Comparison of ENCODE assay signal across 17 cellular contexts in genomic region chr9:128940946-128941755, GRCh38. TPM values are rescaled to one million over a fixed set of nuclear protein-coding genes. Genes with fewer than 3 reads are reported as not detected.
DNase-seq lines count a peak whose midpoint lies in the region; ATAC-seq and TF ChIP-seq lines count a peak whose summit lies in the region.
"Had no signal": no experiment of that assay in that cellular context is flagged by ENCODE, and none has a peak within 500 bp of the region (broad histone marks: within the 10 kb centered on the region; RNA-seq: fewer than 3 reads in every experiment).

No MANE protein-coding gene starts in this region.

- no peak overlapping the region for H2BK12ac ChIP-seq in neuronal stem cell (ENCODE audit: low read length)

- H4K91ac ChIP-seq in neuronal stem cell (ENCODE audit: low read depth, low read length, poor library complexity): no peak overlapping the region

- no peak overlapping the region for H3K9ac ChIP-seq in neuronal stem cell (ENCODE audit: low read depth, low read length, poor library complexity)

- no peak for TF ChIP-seq CTCF in heart left ventricle (IDR thresholded peaks at IDR 0.05)
- TF ChIP-seq CTCF in uterus (IDR thresholded peaks at IDR 0.05): no peak

- H3K4me1 ChIP-seq in heart left ventricle (peaks cover 0 to 50% (median 25%) of the 10 kb centered on the region in 12 donors), neuronal stem cell (ENCODE audit: control insufficient read depth in 2 of 2, insufficient read depth in 1 of 2, low read depth in 1 of 2, low read length in 2 of 2) (peaks cover 0 to 8% of the 10 kb centered on the region in 2 donors), uterus (peaks cover 0 to under 1% of the 10 kb centered on the region in 2 donors)

- H2AK5ac ChIP-seq in neuronal stem cell (ENCODE audit: low read depth, low read length): no peak overlapping the region

- ATAC-seq in heart left ventricle (no peak), left cardiac atrium (no peak)
- ATAC-seq: HCT116 had no signal

- peaks cover 6% of the 10 kb centered on the region for H3K79me1 ChIP-seq in neuronal stem cell (ENCODE audit: low read depth, low read length)

- peak overlapping the region; percentile 9 for H4K8ac ChIP-seq in neuronal stem cell (ENCODE audit: low read depth, low read length)

- no peak overlapping the region for H3K14ac ChIP-seq in neuronal stem cell (ENCODE audit: low read length)

- intact Hi-C loops in heart left ventricle (cut with DNase I) (no loop called here), left cardiac atrium (cut with DNase I) (no loop called here), uterus (cut with DNase I; ENCODE audit: low total_unique reads) (no loop called here)

- H3K4me3 ChIP-seq in heart left ventricle: no peak overlapping the region
- no peak overlapping the region for H3K4me3 ChIP-seq in neuronal stem cell (ENCODE audit: low read length in 2 of 2)
- no peak overlapping the region for H3K4me3 ChIP-seq in uterus
- H3K4me3 ChIP-seq: dorsolateral prefrontal cortex, PC-9 had no signal

- H3K18ac ChIP-seq in neuronal stem cell (ENCODE audit: low read length): no peak overlapping the region

- H3K27me3 ChIP-seq in heart left ventricle (no peaks in the 10 kb centered on the region), neuronal stem cell (ENCODE audit: control insufficient read depth in 3 of 3, insufficient read depth in 3 of 3, low read depth in 1 of 3, low read length in 3 of 3) (no peaks in the 10 kb centered on the region), uterus (no peaks in the 10 kb centered on the region)
- H3K27me3 ChIP-seq: dorsolateral prefrontal cortex had no signal

- TF ChIP-seq POLR2A in heart left ventricle (IDR thresholded peaks at IDR 0.05): no peak
- no peak for TF ChIP-seq POLR2A in uterus (IDR thresholded peaks at IDR 0.05)

- no peak overlapping the region for H2BK15ac ChIP-seq in neuronal stem cell (ENCODE audit: low read length)

- H3K36me3 ChIP-seq in heart left ventricle (peaks cover 0 to 26% (median 5%) of the 10 kb centered on the region in 9 donors), neuronal stem cell (replicated peaks in 1 of 2; ENCODE audit: control insufficient read depth in 2 of 2, insufficient read depth in 2 of 2, low read length in 2 of 2) (peaks cover 8 to 10% of the 10 kb centered on the region in 2 donors), uterus (no peaks in the 10 kb centered on the region)

- H3K9me3 ChIP-seq in heart left ventricle (no peaks in the 10 kb centered on the region), neuronal stem cell (replicated peaks in 1 of 2; ENCODE audit: control insufficient read depth in 2 of 2, insufficient read depth in 1 of 2, low read depth in 1 of 2, low read length in 2 of 2) (no peaks in the 10 kb centered on the region), uterus (no peaks in the 10 kb centered on the region)

- WGBS in heart left ventricle, 4 donors: 79 to 86% (median 81%) methylated on average over 12 of the region's 12 CpGs
- no CpG with 5 or more reads among the region's 12 CpGs for WGBS in neuronal stem cell (ENCODE audit: extremely low coverage in 2 of 2, insufficient read length in 2 of 2, insufficient replicate concordance in 1 of 2), 2 donors

- H2BK5ac ChIP-seq in neuronal stem cell (ENCODE audit: low read length): no peak overlapping the region

- no peak overlapping the region for H3K23ac ChIP-seq in neuronal stem cell (ENCODE audit: low read depth, low read length, poor library complexity)

- no peak overlapping the region for H3K4me2 ChIP-seq in neuronal stem cell (ENCODE audit: insufficient read depth, low read length, poor library complexity, severe bottlenecking)
- H3K4me2 ChIP-seq: PC-9 had no signal

- DNase-seq in heart left ventricle (no peak), left cardiac atrium (no peak), neuronal stem cell (ENCODE audit: low spot score) (no peak), uterus (peak in 1 of 2 donors; percentile 11), amniotic stem cell (lab: John Stamatoyannopoulos, UW) (no peak)
- DNase-seq in activated CD4-positive, alpha-beta T cell treated with anti-CD3 and anti-CD28 coated beads for 48 hours: no peak
- DNase-seq: activated CD4-positive, alpha-beta T cell treated with anti-CD3 and anti-CD28 coated beads, Interleukin-2, amount 10 ng/mL, durations not matched to agents 7 days and 5 days; activated naive CD4-positive, alpha-beta T cell treated with anti-CD3 and anti-CD28 coated beads, Interleukin-2, amount 10 ng/mL, durations not matched to agents 7 days and 5 days; DMS53; dorsolateral prefrontal cortex; erythroblast; NCI-H748 treated with DMSO at 0.1 percent for 48 hours; occipital lobe; PC-9; stimulated activated CD4-positive, alpha-beta T cell treated with anti-CD3 and anti-CD28 coated beads, Interleukin-4, amount 100 ng/mL, for 4 hours had no signal

- H2BK120ac ChIP-seq in neuronal stem cell (ENCODE audit: low read depth, low read length): no peak overlapping the region

- peak overlapping the region; percentile 38 for H2AFZ ChIP-seq in neuronal stem cell (ENCODE audit: low read length)
- H2AFZ ChIP-seq: PC-9 had no signal

- no peak overlapping the region for H3K4ac ChIP-seq in neuronal stem cell (ENCODE audit: low read length)

- H3K27ac ChIP-seq in heart left ventricle (peak overlapping the region in 10 of 12 donors; percentile 24 to 65 (median 48)), neuronal stem cell (replicated peaks; ENCODE audit: low read length) (no peak overlapping the region), uterus (peak overlapping the region; percentile 13 to 72)
- H3K27ac ChIP-seq: PC-9 had no signal

RNA-seq across cellular contexts. Expression of gene DOLK, which starts 6.3 kb away (rescaled TPM):
- total RNA-seq in heart left ventricle: 10 to 100 TPM in 6 of 9 donors, 1 to 10 TPM in 3; 8.2 to 14.8 (median 10.6) TPM
- 10 to 100 TPM in 1 of 2 donors, 1 to 10 TPM in 1; 7.8 to 15.6 TPM for polyA plus RNA-seq in heart left ventricle
- total RNA-seq in left cardiac atrium: 10 to 100 TPM in 1 of 2 donors, 1 to 10 TPM in 1; 9.3 to 11.3 TPM
- 10.1 TPM for polyA plus RNA-seq in neuronal stem cell (2013, experiment 1 of 2)
- 9.7 TPM for polyA plus RNA-seq in neuronal stem cell (2013, experiment 2 of 2)
- total RNA-seq in uterus: 10 to 100 TPM in 3 of 4 donors, 1 to 10 TPM in 1; 10.0 to 22.3 (median 13.6) TPM

RNA-seq across cellular contexts. Expression of gene NUP188, which starts 6.3 kb away (rescaled TPM):
- total RNA-seq in heart left ventricle: 10 to 100 TPM; 15.1 to 30.4 (median 22.6) TPM
- polyA plus RNA-seq in heart left ventricle: 10 to 100 TPM; 10.6 to 35.1 TPM
- 10 to 100 TPM; 14.8 to 30.0 TPM for total RNA-seq in left cardiac atrium
- 25.1 TPM for polyA plus RNA-seq in neuronal stem cell (2013, experiment 1 of 2)
- 24.6 TPM for polyA plus RNA-seq in neuronal stem cell (2013, experiment 2 of 2)
- 10 to 100 TPM; 21.5 to 75.4 (median 36.9) TPM for total RNA-seq in uterus

RNA-seq across cellular contexts. Expression of gene PHYHD1, which starts 20.4 kb away (rescaled TPM):
- total RNA-seq in heart left ventricle (10 to 100 TPM; 14.0 to 49.0 (median 27.3) TPM), left cardiac atrium (10 to 100 TPM; 21.4 to 28.2 TPM), uterus (10 to 100 TPM; 23.2 to 30.8 (median 27.2) TPM)
- polyA plus RNA-seq in heart left ventricle: 10 to 100 TPM; 24.2 to 41.5 TPM
- 13.0 TPM for polyA plus RNA-seq in neuronal stem cell (2013, experiment 1 of 2)
- polyA plus RNA-seq in neuronal stem cell (2013, experiment 2 of 2): 12.5 TPM
- polyA plus RNA-seq: CD14-positive monocyte had no signal

RNA-seq across cellular contexts. Expression of gene LRRC8A, which starts 59.2 kb away (rescaled TPM):
- total RNA-seq in heart left ventricle: 10 to 100 TPM; 16.2 to 76.4 (median 28.8) TPM
- polyA plus RNA-seq in heart left ventricle: 10 to 100 TPM; 15.8 to 62.3 TPM
- 10 to 100 TPM; 23.7 to 47.8 TPM for total RNA-seq in left cardiac atrium
- 28.5 TPM for polyA plus RNA-seq in neuronal stem cell (2013, experiment 1 of 2)
- 29.6 TPM for polyA plus RNA-seq in neuronal stem cell (2013, experiment 2 of 2)
- 10 to 100 TPM; 23.5 to 58.7 (median 30.8) TPM for total RNA-seq in uterus

RNA-seq across cellular contexts. Expression of gene KYAT1, which starts 59.4 kb away (rescaled TPM):
- total RNA-seq in heart left ventricle: 10 to 100 TPM in 7 of 9 donors, 1 to 10 TPM in 2; 9.5 to 16.7 (median 13.4) TPM
- 10 to 100 TPM; 11.5 to 12.6 TPM for polyA plus RNA-seq in heart left ventricle
- total RNA-seq in left cardiac atrium: 10 to 100 TPM; 10.4 to 10.8 TPM
- polyA plus RNA-seq in neuronal stem cell (2013, experiment 1 of 2): 19.9 TPM
- 19.3 TPM for polyA plus RNA-seq in neuronal stem cell (2013, experiment 2 of 2)
- 10 to 100 TPM in 1 of 4 donors, 1 to 10 TPM in 3; 1.5 to 11.0 (median 3.4) TPM for total RNA-seq in uterus
